In the genomic region with DNA sequence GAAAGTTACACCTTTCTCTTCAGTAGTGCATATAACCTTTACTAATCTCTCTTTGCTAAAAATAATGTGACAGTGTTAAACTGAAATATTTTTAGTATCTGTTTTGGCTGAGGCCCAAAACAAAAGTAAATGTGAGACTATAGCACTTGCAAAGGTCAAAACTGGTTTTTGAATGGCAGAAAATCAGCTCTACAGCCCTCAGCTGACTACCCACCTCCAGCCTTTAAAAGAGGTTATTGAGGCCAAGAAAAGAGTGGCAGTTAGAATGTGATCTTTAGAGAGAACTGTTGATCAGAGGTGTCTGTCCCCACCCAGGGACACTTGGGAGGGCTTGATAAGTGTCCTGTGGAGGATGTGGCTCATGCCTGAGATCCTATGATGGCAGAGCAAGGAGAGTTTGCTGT, we compare ENCODE assay signal across 19 cellular contexts. TPM values are rescaled to one million over a fixed set of nuclear protein-coding genes. Genes with fewer than 3 reads are reported as not detected.
DNase-seq lines count a peak whose midpoint lies in the region; ATAC-seq, FAIRE-seq and TF ChIP-seq lines count a peak whose summit lies in the region.
"Had no signal": no experiment of that assay in that cellular context is flagged by ENCODE, and none has a peak within 500 bp of the region (broad histone marks: within the 10 kb centered on the region; RNA-seq: fewer than 3 reads in every experiment).

No MANE protein-coding gene starts in this region.

- TF ChIP-seq RAD21 in HepG2 (CRISPR knock-in tag; IDR thresholded peaks at IDR 0.05): no peak

- no peak overlapping the region for H3K4me3 ChIP-seq in HepG2 (replicated peaks in 1 of 3; ENCODE audit: insufficient read depth in 1 of 3, low read depth in 2 of 3, low read length in 3 of 3)
- H3K4me3 ChIP-seq: MG63 had no signal

- H2AFZ ChIP-seq in HepG2 (ENCODE audit: low read length): no peak overlapping the region

- no TSS peak for BruUV-seq in HepG2 (replicated peaks; lab: Mats Ljungman, UMichigan)

- peaks cover 33% of the 10 kb centered on the region for H3K4me1 ChIP-seq in HepG2 (ENCODE audit: insufficient read depth, low read length)

- H3K9me3 ChIP-seq in HepG2 (ENCODE audit: low read length): no peaks in the 10 kb centered on the region
- H3K9me3 ChIP-seq: MG63 had no signal

- TF ChIP-seq POLR2A in HepG2 (IDR thresholded peaks at IDR 0.05; ENCODE audit: insufficient read depth in 1 of 2, low read depth in 2 of 2, low read length in 2 of 2): no peak

- no peak overlapping the region for H3K4me2 ChIP-seq in HepG2 (ENCODE audit: low read depth, low read length)

- H3K79me2 ChIP-seq in HepG2 (ENCODE audit: insufficient read depth, low read length): no peaks in the 10 kb centered on the region

- intact Hi-C loops in Right ventricle myocardium superior (cut with DNase I) (no loop called here), HepG2 (cut with micrococcal nuclease; ENCODE audit: unreplicated experiment) (no loop called here)

- peak; percentile 37 for DNase-seq in GM13977 (ENCODE audit: low spot score)
- no peak for DNase-seq in Right ventricle myocardium superior
- DNase-seq in HuH-7.5 (ENCODE audit: low spot score): no peak
- DNase-seq in NCI-H524 (lab: John Stamatoyannopoulos, UW): no peak
- DNase-seq in HepG2 (ENCODE audit: low spot score): no peak
- DNase-seq: activated gamma-delta T cell treated with Interleukin-2 at 50 U/mL for 16 hours; CD4-positive, alpha-beta memory T cell; central memory CD4-positive, alpha-beta T cell; MG63; NCI-H226; SIG-M5; stimulated activated naive CD4-positive, alpha-beta T cell treated with Interleukin-2 at 50 U/mL for 16 hours had no signal

- H4K20me1 ChIP-seq in HepG2 (ENCODE audit: insufficient read depth, low read length): no peaks in the 10 kb centered on the region

- TF ChIP-seq CTCF in GM13977 (IDR thresholded peaks at IDR 0.05; ENCODE audit: extremely low read depth, insufficient read depth, missing control alignments) (no peak), HepG2 (CRISPR knock-in tag; IDR thresholded peaks at IDR 0.05) (no peak)

- peak; percentile 43 for ATAC-seq in GM19372 (IDR thresholded peaks at IDR 0.05; ENCODE audit: low read depth, unreplicated experiment)
- peak; percentile 35 for ATAC-seq in HG03175 (IDR thresholded peaks at IDR 0.05; ENCODE audit: unreplicated experiment)
- ATAC-seq in Right ventricle myocardium superior (ENCODE audit: poor library complexity): peak; percentile 43
- no peak for ATAC-seq in HG03097 (IDR thresholded peaks at IDR 0.05; ENCODE audit: low FRiP score, unreplicated experiment)
- no peak for ATAC-seq in HepG2
- ATAC-seq: activated CD4-positive, CD25-positive, alpha-beta regulatory T cell treated with anti-CD3 and anti-CD28 coated beads, Interleukin-2, amount 50 U/mL, for 24 hours had no signal

- in situ Hi-C loops in GM13977 (cut with MboI; ENCODE audit: low pct_unique_long_range_greater_than_20kb, low sequenced_read_pairs, unreplicated experiment) (no loop called here), HepG2 (cut with HindIII; ENCODE audit: extremely low pct_ligation_motif_present, low pct_unique_long_range_greater_than_20kb) (no loop called here)

- H3K27ac ChIP-seq in HepG2 (ENCODE audit: extremely low read length, insufficient read depth, low read length): no peak overlapping the region

- H3K9ac ChIP-seq in HepG2 (ENCODE audit: insufficient read depth, low read depth, low read length): no peak overlapping the region

- CTCF ChIA-PET in HepG2 (lab: Yijun Ruan, JAX; ENCODE audit: low intra/inter-chr PET ratio, low total read pairs): no interaction called here

- no peak for FAIRE-seq in HepG2 (lab: Jason Lieb, UNC)

- H3K27me3 ChIP-seq in HepG2 (ENCODE audit: control insufficient read depth in 1 of 2, insufficient read depth in 2 of 2, low read length in 2 of 2): no peaks in the 10 kb centered on the region
- H3K27me3 ChIP-seq: MG63 had no signal

- TF ChIP-seq EP300 in HepG2 (IDR thresholded peaks at IDR 0.05; ENCODE audit: low read depth in 2 of 2, low read length in 2 of 2): no peak
- TF ChIP-seq EP300 in HepG2 (CRISPR knock-in tag; IDR thresholded peaks at IDR 0.05; ENCODE audit: borderline replicate concordance): no peak

- H3K36me3 ChIP-seq in HepG2 (replicated peaks in 1 of 2; ENCODE audit: control insufficient read depth in 1 of 2, insufficient read depth in 2 of 2, low read length in 2 of 2): peaks cover 0 to 2% of the 10 kb centered on the region in 2 experiments; a peak in 2 of 5 replicates
- H3K36me3 ChIP-seq: MG63 had no signal

- POLR2A ChIA-PET in HepG2 (lab: Yijun Ruan, JAX): interaction anchor here (1.7 kb wide), 1 partner anchor 15 kb away, joined by 5 read pairs; no protein-coding TSS in a partner anchor

TF ChIP-seq in HepG2, 621 proteins besides CTCF, POLR2A, EP300 and RAD21 (continues in another document):
- TF ChIP-seq, protein P1, sequence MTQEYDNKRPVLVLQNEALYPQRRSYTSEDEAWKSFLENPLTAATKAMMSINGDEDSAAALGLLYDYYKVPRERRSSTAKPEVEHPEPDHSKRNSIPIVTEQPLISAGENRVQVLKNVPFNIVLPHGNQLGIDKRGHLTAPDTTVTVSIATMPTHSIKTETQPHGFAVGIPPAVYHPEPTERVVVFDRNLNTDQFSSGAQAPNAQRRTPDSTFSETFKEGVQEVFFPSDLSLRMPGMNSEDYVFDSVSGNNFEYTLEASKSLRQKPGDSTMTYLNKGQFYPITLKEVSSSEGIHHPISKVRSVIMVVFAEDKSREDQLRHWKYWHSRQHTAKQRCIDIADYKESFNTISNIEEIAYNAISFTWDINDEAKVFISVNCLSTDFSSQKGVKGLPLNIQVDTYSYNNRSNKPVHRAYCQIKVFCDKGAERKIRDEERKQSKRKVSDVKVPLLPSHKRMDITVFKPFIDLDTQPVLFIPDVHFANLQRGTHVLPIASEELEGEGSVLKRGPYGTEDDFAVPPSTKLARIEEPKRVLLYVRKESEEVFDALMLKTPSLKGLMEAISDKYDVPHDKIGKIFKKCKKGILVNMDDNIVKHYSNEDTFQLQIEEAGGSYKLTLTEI (CRISPR knock-in tag; conservative IDR thresholded peaks at IDR 0.05): no peak
- TF ChIP-seq, protein P2, sequence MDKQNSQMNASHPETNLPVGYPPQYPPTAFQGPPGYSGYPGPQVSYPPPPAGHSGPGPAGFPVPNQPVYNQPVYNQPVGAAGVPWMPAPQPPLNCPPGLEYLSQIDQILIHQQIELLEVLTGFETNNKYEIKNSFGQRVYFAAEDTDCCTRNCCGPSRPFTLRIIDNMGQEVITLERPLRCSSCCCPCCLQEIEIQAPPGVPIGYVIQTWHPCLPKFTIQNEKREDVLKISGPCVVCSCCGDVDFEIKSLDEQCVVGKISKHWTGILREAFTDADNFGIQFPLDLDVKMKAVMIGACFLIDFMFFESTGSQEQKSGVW (CRISPR knock-in tag; IDR thresholded peaks at IDR 0.05; ENCODE audit: borderline replicate concordance): no peak
- TF ChIP-seq RFX3 (CRISPR knock-in tag; IDR thresholded peaks at IDR 0.05): no peak

RNA-seq across cellular contexts. Expression of a gene that starts 30.9 kb away (rescaled TPM):
- total RNA-seq in Right ventricle myocardium superior (not detected), HepG2 (2016; rRNA removed; fragmentation: Illumina TruSeq; extraction: Trizol) (not detected in 2 replicates)
- not detected in 2 replicates for total RNA-seq in HepG2 (2016; cell fraction: cytosol; rRNA removed; fragmentation: Illumina TruSeq; extraction: Trizol; ENCODE audit: low read depth)
- total RNA-seq in HepG2 (2016; cell fraction: insoluble cytoplasmic fraction; rRNA removed; fragmentation: Illumina TruSeq; extraction: Trizol): not detected in 2 replicates
- not detected in 2 replicates for total RNA-seq in HepG2 (2016; cell fraction: membrane; rRNA removed; fragmentation: Illumina TruSeq; extraction: Trizol)
- not detected in 2 replicates for total RNA-seq in HepG2 (2016; cell fraction: nucleus; rRNA removed; fragmentation: Illumina TruSeq; extraction: Trizol)
- polyA plus RNA-seq in HepG2 (2011; rRNA removed): not detected in 2 replicates
- 0.03 TPM in 1 of 2 replicates, not detected in the other for polyA plus RNA-seq in HepG2 (2011; cell fraction: cytosol; rRNA removed)
- polyA plus RNA-seq in HepG2 (2011; cell fraction: nucleus; rRNA removed): not detected in 2 replicates
- not detected in 2 replicates for polyA plus RNA-seq in HepG2 (2012)
- not detected in 2 replicates for polyA plus RNA-seq in HepG2 (2016; cell fraction: cytosol; fragmentation: Illumina TruSeq; extraction: Trizol; ENCODE audit: low read depth)
- not detected in 2 replicates for polyA plus RNA-seq in HepG2 (2016; cell fraction: insoluble cytoplasmic fraction; fragmentation: Illumina TruSeq; extraction: Trizol; ENCODE audit: low read depth)
- not detected in 2 replicates for polyA plus RNA-seq in HepG2 (2016; cell fraction: membrane; fragmentation: Illumina TruSeq; extraction: Trizol; ENCODE audit: low read depth)
- not detected in 2 replicates for polyA plus RNA-seq in HepG2 (2016; cell fraction: nucleus; fragmentation: Illumina TruSeq; extraction: Trizol; ENCODE audit: insufficient read depth, low read depth)
- polyA minus RNA-seq in HepG2 (2011; rRNA and poly(A)+ RNA removed; ENCODE audit: low replicate concordance): not detected in 2 replicates
- not detected in 2 replicates for polyA minus RNA-seq in HepG2 (2011; cell fraction: cytosol; rRNA and poly(A)+ RNA removed)
- not detected in 2 replicates for polyA minus RNA-seq in HepG2 (2011; cell fraction: nucleus; rRNA and poly(A)+ RNA removed)
- total RNA-seq: CD4-positive, alpha-beta memory T cell; epithelial cell of proximal tubule; H4; mesenteric fat pad had no signal
- polyA plus RNA-seq: CD4-positive, alpha-beta memory T cell had no signal

RNA-seq across cellular contexts. Expression of a gene that starts 52.5 kb away (rescaled TPM):
- total RNA-seq in Right ventricle myocardium superior (38.0 TPM), HepG2 (2016; rRNA removed; fragmentation: Illumina TruSeq; extraction: Trizol) (24.1 and 30.0 TPM in 2 replicates)
- total RNA-seq in HepG2 (2016; cell fraction: cytosol; rRNA removed; fragmentation: Illumina TruSeq; extraction: Trizol; ENCODE audit: low read depth): 25.5 and 29.4 TPM in 2 replicates
- total RNA-seq in HepG2 (2016; cell fraction: insoluble cytoplasmic fraction; rRNA removed; fragmentation: Illumina TruSeq; extraction: Trizol): 24.7 and 31.9 TPM in 2 replicates
- total RNA-seq in HepG2 (2016; cell fraction: membrane; rRNA removed; fragmentation: Illumina TruSeq; extraction: Trizol): 28.9 and 35.6 TPM in 2 replicates
- 15.6 and 16.2 TPM in 2 replicates for total RNA-seq in HepG2 (2016; cell fraction: nucleus; rRNA removed; fragmentation: Illumina TruSeq; extraction: Trizol)
- 19.7 and 26.0 TPM in 2 replicates for polyA plus RNA-seq in HepG2 (2011; rRNA removed)
- polyA plus RNA-seq in HepG2 (2011; cell fraction: cytosol; rRNA removed): 28.8 and 35.4 TPM in 2 replicates
- polyA plus RNA-seq in HepG2 (2011; cell fraction: nucleus; rRNA removed): 8.9 and 9.0 TPM in 2 replicates
- polyA plus RNA-seq in HepG2 (2012): 30.1 and 34.1 TPM in 2 replicates
- 109 and 135 TPM in 2 replicates for polyA plus RNA-seq in HepG2 (2016; cell fraction: cytosol; fragmentation: Illumina TruSeq; extraction: Trizol; ENCODE audit: low read depth)
- polyA plus RNA-seq in HepG2 (2016; cell fraction: insoluble cytoplasmic fraction; fragmentation: Illumina TruSeq; extraction: Trizol; ENCODE audit: low read depth): 95.1 and 107 TPM in 2 replicates
- 101 and 113 TPM in 2 replicates for polyA plus RNA-seq in HepG2 (2016; cell fraction: membrane; fragmentation: Illumina TruSeq; extraction: Trizol; ENCODE audit: low read depth)
- polyA plus RNA-seq in HepG2 (2016; cell fraction: nucleus; fragmentation: Illumina TruSeq; extraction: Trizol; ENCODE audit: insufficient read depth, low read depth): 51.3 and 52.8 TPM in 2 replicates
- polyA minus RNA-seq in HepG2 (2011; rRNA and poly(A)+ RNA removed; ENCODE audit: low replicate concordance): 11.0 and 13.3 TPM in 2 replicates
- 8.1 and 11.8 TPM in 2 replicates for polyA minus RNA-seq in HepG2 (2011; cell fraction: cytosol; rRNA and poly(A)+ RNA removed)
- 12.6 and 14.2 TPM in 2 replicates for polyA minus RNA-seq in HepG2 (2011; cell fraction: nucleus; rRNA and poly(A)+ RNA removed)

Comparison
In these comparisons a context has a peak if more than half of its experiments do, and no peak if none do; other contexts are left out.
1. ATAC-seq: peak in GM19372 (single experiment), HG03175 (single experiment) and Right ventricle myocardium superior (single experiment); none in HG03097 (single experiment) and HepG2 (single experiment).